9 cellular contexts compared by ENCODE assay signal in the genomic region with DNA sequence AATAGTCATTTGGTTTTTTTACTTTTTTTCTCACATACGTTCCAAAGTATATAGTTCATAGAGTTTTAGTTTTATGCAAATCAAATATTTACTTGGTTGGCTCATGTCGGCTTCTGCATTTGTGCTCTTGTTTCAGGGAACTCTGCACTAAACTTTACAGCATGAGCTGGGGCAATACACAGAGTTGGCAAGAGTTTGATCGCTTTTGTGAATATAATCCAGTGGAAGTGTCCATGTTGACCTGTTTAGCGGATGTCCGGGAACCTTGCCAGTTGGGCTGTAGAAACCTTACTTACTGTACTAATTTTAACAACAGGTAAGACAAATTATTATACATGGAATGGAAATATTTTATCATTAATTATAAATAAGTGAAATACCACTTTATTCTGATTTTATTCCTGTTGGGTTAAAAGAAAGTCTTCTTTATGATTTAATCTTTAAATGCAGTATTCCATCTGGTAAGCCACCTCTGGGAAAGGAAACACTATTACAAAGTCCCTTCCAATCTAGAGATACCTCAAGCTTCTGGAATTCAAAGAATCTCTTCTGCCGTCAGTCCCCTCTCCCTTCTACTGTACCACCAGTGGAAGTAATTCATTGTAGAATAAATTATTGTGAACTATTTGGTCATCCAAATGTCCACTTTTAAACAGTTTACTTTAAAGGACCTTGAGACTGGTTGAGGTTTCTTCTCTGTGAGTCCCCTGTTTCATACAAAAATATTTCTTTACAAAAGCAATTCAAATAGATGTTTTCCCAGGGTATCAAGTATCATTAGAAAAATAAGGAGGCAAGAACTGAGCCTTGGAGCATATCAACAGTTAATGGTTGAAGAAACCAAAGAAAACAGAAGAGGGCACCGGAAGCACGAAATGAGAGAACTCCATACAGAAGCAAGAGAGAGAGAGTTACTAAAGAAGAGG. TPM values are rescaled to one million over a fixed set of nuclear protein-coding genes. Genes with fewer than 3 reads are reported as not detected.
DNase-seq lines count a peak whose midpoint lies in the region; ATAC-seq, FAIRE-seq and TF ChIP-seq lines count a peak whose summit lies in the region.
"Had no signal": no experiment of that assay in that cellular context is flagged by ENCODE, and none has a peak within 500 bp of the region (broad histone marks: within the 10 kb centered on the region; RNA-seq: fewer than 3 reads in every experiment).

No MANE protein-coding gene starts in this region.

- in situ Hi-C loops in G401 (cut with HindIII; ENCODE audit: low sequenced_read_pairs): no loop called here

- CTCF ChIA-PET in RWPE1 (lab: Yijun Ruan, JAX): interaction anchor here (0.7 kb wide), 1 partner anchor 209 kb away, joined by 3 read pairs; no protein-coding TSS in a partner anchor

- H3K27me3 ChIP-seq in pancreas: no peaks in the 10 kb centered on the region

- FAIRE-seq in RCC 7860 (lab: Jason Lieb, UNC) (peak; percentile 76), pancreas (lab: Jason Lieb, UNC) (peak; percentile 78)

- intact Hi-C loops in pancreas (cut with DNase I): no loop called here

- 8 to 14% methylated on average over 8 of the region's 8 CpGs for WGBS in pancreas, 2 donors

- peaks cover 10 to 21% (median 19%) of the 10 kb centered on the region in 3 donors for H3K4me1 ChIP-seq in pancreas

- no peaks in the 10 kb centered on the region for H3K9me3 ChIP-seq in pancreas

- peak; percentile 53 for DNase-seq in G401 (ENCODE audit: low spot score)
- peak; percentile 74 for DNase-seq in RCC 7860 (ENCODE audit: low spot score)
- peak; percentile 67 for DNase-seq in epithelial cell of proximal tubule (ENCODE audit: low read depth)
- peak in 4 of 6 donors; percentile 36 to 51 (median 43) for DNase-seq in pancreas
- DNase-seq in coronary artery (ENCODE audit: low spot score): no peak
- no peak for DNase-seq in NCI-H774 (lab: John Stamatoyannopoulos, UW)
- DNase-seq in midbrain (lab: John Stamatoyannopoulos, UW): no peak
- DNase-seq in RWPE1 (ENCODE audit: low spot score): no peak
- DNase-seq: NCI-H1092 treated with DMSO at 0.1 percent for 48 hours had no signal

- POLR2A ChIA-PET in RWPE1 (lab: Yijun Ruan, JAX; ENCODE audit: low non-redundant PET): no interaction called here

- TF ChIP-seq CTCF in epithelial cell of proximal tubule (conservative IDR thresholded peaks at IDR 0.05; ENCODE audit: low read depth, low read length) (peak; percentile 17), pancreas (IDR thresholded peaks at IDR 0.05) (no peak), coronary artery (IDR thresholded peaks at IDR 0.05) (no peak), RWPE1 (conservative IDR thresholded peaks at IDR 0.05; ENCODE audit: low read depth) (no peak)

- no peaks in the 10 kb centered on the region for H3K36me3 ChIP-seq in pancreas

- peak; percentile 75 to 89 (median 80) for ATAC-seq in pancreas

- H3K27ac ChIP-seq in pancreas: peak overlapping the region in 2 of 4 donors; percentile 34 to 42
- H3K27ac ChIP-seq in coronary artery: no peak overlapping the region
- no peak overlapping the region for H3K27ac ChIP-seq in RWPE1

- H3K4me3 ChIP-seq in epithelial cell of proximal tubule (ENCODE audit: low read depth, low read length): no peak overlapping the region
- no peak overlapping the region for H3K4me3 ChIP-seq in pancreas
- H3K4me3 ChIP-seq in coronary artery: no peak overlapping the region

RNA-seq across cellular contexts. Expression of gene GLIPR2, which starts 45.2 kb away (rescaled TPM):
- total RNA-seq in G401 (2014; rRNA removed; shearing (Covaris generic)): 15.0 and 19.8 TPM in 2 replicates
- total RNA-seq in epithelial cell of proximal tubule (23.6 and 42.7 TPM in 2 replicates), pancreas (10 to 100 TPM in 1 of 6 donors, 1 to 10 TPM in 5; 1.3 to 10.0 (median 2.3) TPM)
- polyA plus RNA-seq in pancreas: 1 to 10 TPM; 5.8 to 8.2 TPM

RNA-seq across cellular contexts. Expression of gene RECK, which starts 54.6 kb away (rescaled TPM):
- 2.4 and 9.2 TPM in 2 replicates for total RNA-seq in G401 (2014; rRNA removed; shearing (Covaris generic))
- total RNA-seq in epithelial cell of proximal tubule (5.7 and 6.6 TPM in 2 replicates), pancreas (1 to 10 TPM in 5 of 6 donors, under 1 TPM in 1; 0.95 to 4.6 (median 1.8) TPM)
- 1 to 10 TPM; 1.4 to 2.0 TPM for polyA plus RNA-seq in pancreas

Comparison
In these comparisons a context has a peak if more than half of its experiments do, and no peak if none do; other contexts are left out.
1. DNase-seq: peak in G401 (single experiment), RCC 7860 (single experiment), epithelial cell of proximal tubule (single experiment) and pancreas (4 of 6); none in coronary artery (single experiment), NCI-H774 (single experiment), midbrain (single experiment) and RWPE1 (single experiment).